In the genomic region with DNA sequence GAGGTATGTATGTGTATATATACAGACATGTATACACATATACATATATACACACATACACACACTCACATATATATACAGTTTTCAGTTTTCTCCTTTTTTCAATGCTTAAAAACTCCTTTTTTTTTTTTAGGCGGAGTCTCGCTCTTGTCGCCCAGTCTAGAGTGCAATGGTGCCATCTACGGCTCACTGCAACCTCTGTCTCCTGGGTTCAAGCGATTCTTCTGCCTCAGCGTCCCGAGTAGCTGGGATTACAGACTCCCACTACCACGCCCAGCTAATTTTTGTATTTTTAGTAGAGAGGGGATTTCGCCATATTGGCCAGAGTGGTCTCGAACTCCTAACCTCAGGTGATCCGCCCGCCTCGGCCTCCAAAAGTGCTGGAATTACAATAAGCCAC, we compare ENCODE assay signal across 12 cellular contexts. TPM values are rescaled to one million over a fixed set of nuclear protein-coding genes. Genes with fewer than 3 reads are reported as not detected.
DNase-seq lines count a peak whose midpoint lies in the region; ATAC-seq and TF ChIP-seq lines count a peak whose summit lies in the region.
"Had no signal": no experiment of that assay in that cellular context is flagged by ENCODE, and none has a peak within 500 bp of the region (broad histone marks: within the 10 kb centered on the region; RNA-seq: fewer than 3 reads in every experiment).

No MANE protein-coding gene starts in this region.

- H3K4me1 ChIP-seq in mesenchymal stem cell (ENCODE audit: control insufficient read depth, insufficient read depth, low read depth, low read length) (peaks cover 7% of the 10 kb centered on the region), tibial nerve (peaks cover 0 to 10% (median 3%) of the 10 kb centered on the region in 4 donors)

- H3K27me3 ChIP-seq in mesenchymal stem cell (ENCODE audit: control insufficient read depth in 1 of 2, insufficient read depth in 1 of 2, low read length in 2 of 2), result peaks cover 1 to 50% of the 10 kb centered on the region in 2 experiments
- H3K27me3 ChIP-seq in tibial nerve, result peaks cover 0 to 17% of the 10 kb centered on the region in 2 donors
- H3K27me3 ChIP-seq: cardiac muscle cell had no signal

- no peak overlapping the region for H3K4ac ChIP-seq in mesenchymal stem cell (ENCODE audit: low read depth in 1 of 2, low read length in 2 of 2)

- TF ChIP-seq POLR2A in tibial nerve (IDR thresholded peaks at IDR 0.05), result no peak

- no peak overlapping the region for H2BK5ac ChIP-seq in mesenchymal stem cell (ENCODE audit: low read depth, low read length, poor library complexity, severe bottlenecking)

- no peak overlapping the region for H4K91ac ChIP-seq in mesenchymal stem cell (ENCODE audit: low read length)

- no peak overlapping the region for H4K8ac ChIP-seq in mesenchymal stem cell (ENCODE audit: low read length)

- no peak overlapping the region for H2BK15ac ChIP-seq in mesenchymal stem cell (ENCODE audit: low read depth, poor library complexity, severe bottlenecking)

- no peak for ATAC-seq in HG02798 (IDR thresholded peaks at IDR 0.05; ENCODE audit: poor library complexity, unreplicated experiment)

- H3K36me3 ChIP-seq in mesenchymal stem cell (ENCODE audit: control insufficient read depth in 1 of 2, insufficient read depth in 2 of 2, low read depth in 1 of 2, low read length in 2 of 2) (no peaks in the 10 kb centered on the region), tibial nerve (no peaks in the 10 kb centered on the region)

- H3K9me3 ChIP-seq in mesenchymal stem cell (ENCODE audit: control insufficient read depth, low read length) (no peaks in the 10 kb centered on the region), tibial nerve (no peaks in the 10 kb centered on the region)

- peak; percentile 22 for DNase-seq in activated T-cell treated with anti-CD3 and anti-CD28 coated beads, Interleukin-2, amount 50 U/mL, for 1 hour
- DNase-seq in activated T-cell treated with anti-CD3 and anti-CD28 coated beads, Interleukin-2, amount 50 U/mL, for 48 hours, result no peak
- no peak for DNase-seq in astrocyte of the cerebellum (ENCODE audit: low read depth)
- DNase-seq in mesenchymal stem cell, result no peak
- DNase-seq in tibial nerve (ENCODE audit: low spot score in 2 of 2), result no peak
- no peak for DNase-seq in RPMI8226
- no peak for DNase-seq in NCI-H1092 (lab: John Stamatoyannopoulos, UW)
- DNase-seq: NCI-H1694 treated with DMSO at 0.1 percent for 48 hours had no signal

- H3K27ac ChIP-seq in mesenchymal stem cell (ENCODE audit: low read length, poor library complexity, severe bottlenecking), result no peak overlapping the region
- H3K27ac ChIP-seq in tibial nerve, result peak overlapping the region in 1 of 4 donors; percentile 53
- H3K27ac ChIP-seq: cardiac muscle cell had no signal

- H2BK12ac ChIP-seq in mesenchymal stem cell (ENCODE audit: low read length in 2 of 2), result no peak overlapping the region

- no peak overlapping the region for H2BK120ac ChIP-seq in mesenchymal stem cell (ENCODE audit: low read depth, low read length)

- no peak overlapping the region for H3K18ac ChIP-seq in mesenchymal stem cell (ENCODE audit: low read depth in 1 of 2, low read length in 2 of 2)

- peak overlapping the region; percentile 27 for H3K4me3 ChIP-seq in astrocyte of the cerebellum (ENCODE audit: low read depth, low read length)
- peak overlapping the region in 1 of 2 experiments; percentile 73 for H3K4me3 ChIP-seq in mesenchymal stem cell (ENCODE audit: insufficient read depth in 1 of 2, low read depth in 1 of 2, low read length in 2 of 2)
- H3K4me3 ChIP-seq in tibial nerve, result peak overlapping the region in 3 of 4 donors; percentile 21 to 37 (median 34)
- H3K4me3 ChIP-seq: cardiac muscle cell had no signal

- H3K23ac ChIP-seq in mesenchymal stem cell (ENCODE audit: low read length in 2 of 2), result no peak overlapping the region

- in situ Hi-C loops in astrocyte of the cerebellum (cut with HindIII; ENCODE audit: low sequenced_read_pairs), result no loop called here

- no peak for TF ChIP-seq EP300 in tibial nerve (IDR thresholded peaks at IDR 0.05)

- no peak overlapping the region for H2AFZ ChIP-seq in mesenchymal stem cell (ENCODE audit: low read depth, low read length)

- TF ChIP-seq CTCF in astrocyte of the cerebellum (IDR thresholded peaks at IDR 0.05; ENCODE audit: low read depth, low read length, missing control alignments), result no peak
- TF ChIP-seq CTCF in tibial nerve (IDR thresholded peaks at IDR 0.05), result no peak

- no peaks in the 10 kb centered on the region for H3K79me1 ChIP-seq in mesenchymal stem cell (replicated peaks; ENCODE audit: low read length, poor library complexity, severe bottlenecking)

- no peak overlapping the region for H3K9ac ChIP-seq in mesenchymal stem cell (ENCODE audit: low read length)

- peak overlapping the region; percentile 53 for H3K4me2 ChIP-seq in mesenchymal stem cell (ENCODE audit: low read length, poor library complexity, severe bottlenecking)

- H2AK5ac ChIP-seq in mesenchymal stem cell (ENCODE audit: low read length, severe bottlenecking), result no peak overlapping the region

- H3K14ac ChIP-seq in mesenchymal stem cell (ENCODE audit: low read length in 2 of 2), result no peak overlapping the region

- WGBS in mesenchymal stem cell, result 83% methylated on average over 13 of the region's 13 CpGs
- 54 to 59% methylated on average over 13 of the region's 13 CpGs for WGBS in tibial nerve, 2 donors

RNA-seq across cellular contexts. Expression of a gene that starts 27.0 kb away (rescaled TPM):
- polyA plus RNA-seq in mesenchymal stem cell (2013, experiment 1 of 2), result 0.03 TPM
- polyA plus RNA-seq in mesenchymal stem cell (2013, experiment 2 of 2), result not detected
- total RNA-seq in tibial nerve, result under 1 TPM in 1 of 4 donors, not detected in 3; 0.22 TPM
- total RNA-seq: T-helper 1 cell treated with Interleukin-12 subunit alpha and Interleukin-12 subunit beta and Interleukin-4 antibody, amounts not matched to agents 30 ng/mL and 1 ng/mL, for 36 hours had no signal
- polyA plus RNA-seq: liver had no signal

RNA-seq across cellular contexts. Expression of a gene that starts 30.7 kb away (rescaled TPM):
- not detected for polyA plus RNA-seq in mesenchymal stem cell (2013, experiment 1 of 2)
- polyA plus RNA-seq in mesenchymal stem cell (2013, experiment 2 of 2), result not detected
- not detected for total RNA-seq in tibial nerve
